Comparison of ENCODE assay signal across 8 cellular contexts in genomic region chr1:116375165-116375883, GRCh38. TPM values are rescaled to one million over a fixed set of nuclear protein-coding genes. Genes with fewer than 3 reads are reported as not detected.
A peak's percentile ranks its signal among the peaks of the same experiment; 100 is the strongest.
DNase-seq lines count a peak whose midpoint lies in the region; ATAC-seq and TF ChIP-seq lines count a peak whose summit lies in the region.

No MANE protein-coding gene starts in this region.

- no peak overlapping the region for H4K8ac ChIP-seq in trophoblast cell (ENCODE audit: low read depth, low read length)

- H2BK5ac ChIP-seq in trophoblast cell (ENCODE audit: low read depth, low read length, poor library complexity): no peak overlapping the region

- H3K14ac ChIP-seq in trophoblast cell (ENCODE audit: low read length): no peak overlapping the region

- H3K4ac ChIP-seq in trophoblast cell (ENCODE audit: low read depth, low read length): peak overlapping the region; percentile 98

- no peak overlapping the region for H3K23ac ChIP-seq in trophoblast cell (ENCODE audit: low read length)

- H3K36me3 ChIP-seq in GM06990 (ENCODE audit: control insufficient read depth, insufficient read depth, low read length) (no peaks in the 10 kb centered on the region), Peyer's patch (no peaks in the 10 kb centered on the region), trophoblast cell (ENCODE audit: control insufficient read depth in 1 of 2, insufficient read depth in 2 of 2, low read length in 2 of 2) (peaks cover 0 to 3% of the 10 kb centered on the region in 2 experiments)

- no peak overlapping the region for H2BK120ac ChIP-seq in trophoblast cell (ENCODE audit: insufficient read depth, low read length, poor library complexity)

- WGBS in trophoblast cell (ENCODE audit: extremely low coverage, insufficient coverage, insufficient read length): no CpG with 5 or more reads among the region's 8 CpGs

- H3K27me3 ChIP-seq in GM06990 (replicated peaks; ENCODE audit: control insufficient read depth, insufficient read depth, low read length): no peaks in the 10 kb centered on the region
- H3K27me3 ChIP-seq in Peyer's patch: no peaks in the 10 kb centered on the region
- H3K27me3 ChIP-seq in trophoblast cell (ENCODE audit: insufficient read depth, low read length): no peaks in the 10 kb centered on the region

- H3K4me1 ChIP-seq in Peyer's patch: peaks cover 0 to 49% (median 15%) of the 10 kb centered on the region in 4 donors
- H3K4me1 ChIP-seq in trophoblast cell (ENCODE audit: control insufficient read depth in 1 of 2, insufficient read depth in 2 of 2, low read length in 2 of 2): peaks cover 18 to 26% of the 10 kb centered on the region in 2 experiments

- peak overlapping the region; percentile 89 for H3K4me3 ChIP-seq in GM06990 (replicated peaks; ENCODE audit: low read depth, low read length)
- H3K4me3 ChIP-seq in Peyer's patch: peak overlapping the region; percentile 90 to 98 (median 92)
- H3K4me3 ChIP-seq in trophoblast cell (ENCODE audit: low read depth, low read length): no peak overlapping the region

- H3K27ac ChIP-seq in Peyer's patch: peak overlapping the region; percentile 95 to 99 (median 99)
- H3K27ac ChIP-seq in trophoblast cell (ENCODE audit: low read depth, low read length): no peak overlapping the region

- H3K9ac ChIP-seq in trophoblast cell (ENCODE audit: low read length): no peak overlapping the region

- peaks cover 19% of the 10 kb centered on the region for H3K79me1 ChIP-seq in trophoblast cell (ENCODE audit: low read length)

- H3K9me3 ChIP-seq in Peyer's patch (no peaks in the 10 kb centered on the region), trophoblast cell (ENCODE audit: insufficient read depth, low read depth, low read length) (no peaks in the 10 kb centered on the region)

- no peak for DNase-seq in GM06990 (ENCODE audit: extremely low read depth, insufficient read length)
- DNase-seq in Peyer's patch: no peak
- peak; percentile 27 to 42 for DNase-seq in erythroblast (lab: John Stamatoyannopoulos, UW)
- DNase-seq in trophoblast cell: no peak
- DNase-seq in SKM-1 treated with dmso at 0.1 percent for 144 hours (lab: John Stamatoyannopoulos, UW; ENCODE audit: unreplicated experiment): no peak
- DNase-seq in GDM1 (lab: John Stamatoyannopoulos, UW): no peak
- no peak for DNase-seq in activated CD8-positive, alpha-beta memory T cell treated with anti-CD3 and anti-CD28 coated beads, Interleukin-2, amount 50 U/mL, for 4 hours

- H2AFZ ChIP-seq in trophoblast cell (ENCODE audit: insufficient read depth, low read length, poor library complexity): no peak overlapping the region

- TF ChIP-seq CTCF in GM06990 (IDR thresholded peaks at IDR 0.05; ENCODE audit: insufficient read depth, low read length, poor library complexity, severe bottlenecking) (no peak), Peyer's patch (IDR thresholded peaks at IDR 0.05) (no peak)

- no peak overlapping the region for H4K12ac ChIP-seq in trophoblast cell (ENCODE audit: low read depth, low read length)

- TF ChIP-seq POLR2A in Peyer's patch (IDR thresholded peaks at IDR 0.05) (no peak), erythroblast (IDR thresholded peaks at IDR 0.05; ENCODE audit: low read length) (no peak)

- peak overlapping the region; percentile 29 for H3K4me2 ChIP-seq in trophoblast cell (ENCODE audit: low read length)

- no peak overlapping the region for H3K18ac ChIP-seq in trophoblast cell (ENCODE audit: low read length)

- no peak overlapping the region for H2BK12ac ChIP-seq in trophoblast cell (ENCODE audit: low read length)

- no peak overlapping the region for H2AK5ac ChIP-seq in trophoblast cell (ENCODE audit: low read length)

- H4K91ac ChIP-seq in trophoblast cell (ENCODE audit: low read depth, low read length): no peak overlapping the region

- peaks cover 29% of the 10 kb centered on the region for H3K79me2 ChIP-seq in trophoblast cell (ENCODE audit: control insufficient read depth, insufficient read depth, low read length, poor library complexity)

- no peak for ATAC-seq in HG02610 (IDR thresholded peaks at IDR 0.05; ENCODE audit: unreplicated experiment)

RNA-seq across cellular contexts. Expression of gene ATP1A1, which starts 2.3 kb away (rescaled TPM):
- 1,000 to 10,000 TPM in 3 of 4 donors, 100 to 1,000 TPM in 1; 229 to 4,700 (median 2,986) TPM for total RNA-seq in Peyer's patch
- polyA plus RNA-seq in trophoblast cell (2013): 247 and 256 TPM in 2 replicates

Comparison
In these comparisons a context has a peak if more than half of its experiments do, and no peak if none do; other contexts are left out.
1. DNase-seq: peak in erythroblast (2 of 2); none in GM06990 (single experiment), Peyer's patch (0 of 3), trophoblast cell (0 of 2), SKM-1 treated with dmso at 0.1 percent for 144 hours (single experiment), GDM1 (single experiment) and activated CD8-positive, alpha-beta memory T cell treated with anti-CD3 and anti-CD28 coated beads, Interleukin-2, amount 50 U/mL, for 4 hours (single experiment).